14 cellular contexts compared by ENCODE assay signal in the genomic region with DNA sequence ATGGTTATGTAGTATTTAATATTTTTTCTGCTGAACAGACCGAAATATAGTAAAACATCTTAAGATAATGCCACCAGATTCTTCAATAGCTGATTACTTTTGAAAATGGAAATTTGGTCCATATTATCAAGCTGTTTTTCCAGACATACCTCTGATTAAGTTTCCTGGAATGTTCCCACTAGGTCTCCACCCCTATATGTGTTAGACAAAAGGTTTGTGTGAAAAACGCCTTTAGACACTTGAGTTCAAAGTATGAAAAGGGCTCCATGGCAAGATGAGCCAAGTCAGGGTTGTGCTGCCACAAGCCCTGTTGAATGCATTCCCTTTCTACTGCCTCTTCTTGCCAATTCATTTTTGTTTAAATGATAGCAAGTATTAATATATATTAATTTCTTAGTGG. TPM values are rescaled to one million over a fixed set of nuclear protein-coding genes. Genes with fewer than 3 reads are reported as not detected.
A peak's percentile ranks its signal among the peaks of the same experiment; 100 is the strongest.
DNase-seq lines count a peak whose midpoint lies in the region; ATAC-seq and TF ChIP-seq lines count a peak whose summit lies in the region.
"Had no signal": no experiment of that assay in that cellular context is flagged by ENCODE, and none has a peak within 500 bp of the region (broad histone marks: within the 10 kb centered on the region; RNA-seq: fewer than 3 reads in every experiment).

No MANE protein-coding gene starts in this region.

- H3K9me3 ChIP-seq in adipocyte (ENCODE audit: control insufficient read depth, low read length) (no peaks in the 10 kb centered on the region), MM.1S (replicated peaks; ENCODE audit: insufficient read depth, low read length) (no peaks in the 10 kb centered on the region)

- no peak overlapping the region for H2AFZ ChIP-seq in MM.1S (ENCODE audit: low read length)

- H4K20me1 ChIP-seq in MM.1S (ENCODE audit: insufficient read depth, low read length): peaks cover 3% of the 10 kb centered on the region; the same call in 1 of the 2 replicates

- TF ChIP-seq CTCF in fibroblast of pulmonary artery (IDR thresholded peaks at IDR 0.05; ENCODE audit: low read length, missing control alignments) (no peak), MM.1S (IDR thresholded peaks at IDR 0.05; ENCODE audit: low read length) (no peak)

- no peak overlapping the region for H3K27ac ChIP-seq in MM.1S (ENCODE audit: low read length)
- H3K27ac ChIP-seq: C4-2B had no signal

- no peaks in the 10 kb centered on the region for H3K9me2 ChIP-seq in MM.1S (replicated peaks; ENCODE audit: insufficient read depth, low read length)

- H3K9ac ChIP-seq in adipocyte (ENCODE audit: low read length) (no peak overlapping the region), MM.1S (ENCODE audit: low read length) (no peak overlapping the region)

- peaks cover 19% of the 10 kb centered on the region for H3K79me2 ChIP-seq in MM.1S (ENCODE audit: low read length)

- peaks cover 84% of the 10 kb centered on the region for H3K36me3 ChIP-seq in adipocyte (ENCODE audit: control insufficient read depth, insufficient read depth, low read length, severe bottlenecking)
- peaks cover 4% of the 10 kb centered on the region; the same call in 1 of the 2 replicates for H3K36me3 ChIP-seq in MM.1S (replicated peaks; ENCODE audit: insufficient read depth, low read length)

- no peak overlapping the region for H3K4me3 ChIP-seq in adipocyte (ENCODE audit: low read length)
- no peak overlapping the region for H3K4me3 ChIP-seq in fibroblast of pulmonary artery (replicated peaks; ENCODE audit: low read depth, low read length)
- H3K4me3 ChIP-seq in MM.1S (ENCODE audit: low read length): no peak overlapping the region

- DNase-seq in HS-5 (ENCODE audit: low read depth) (peak; percentile 54), adipocyte (ENCODE audit: low read depth) (peak; percentile 64), fibroblast of pulmonary artery (ENCODE audit: low read depth) (peak; percentile 75), renal cortical epithelial cell (ENCODE audit: low read depth) (peak; percentile 71), MM.1S (no peak), NCI-H1694 treated with DMSO at 0.1 percent for 48 hours (lab: John Stamatoyannopoulos, UW) (no peak), NCI-H1092 (lab: John Stamatoyannopoulos, UW) (no peak)
- DNase-seq: activated CD4-positive, alpha-beta memory T cell treated with anti-CD3 and anti-CD28 coated beads for 36 hours; DMS79; effector CD4-positive, alpha-beta T cell; islet precursor cell; NCI-H1417 treated with DMSO at 0.1 percent for 48 hours had no signal

- H3K27me3 ChIP-seq in adipocyte (replicated peaks; ENCODE audit: control insufficient read depth, insufficient read depth, low read length) (no peaks in the 10 kb centered on the region), MM.1S (replicated peaks; ENCODE audit: insufficient read depth, low read length) (no peaks in the 10 kb centered on the region)

- H3K4me2 ChIP-seq in MM.1S (ENCODE audit: low read depth, low read length): no peak overlapping the region

- peaks cover 8% of the 10 kb centered on the region for H3K4me1 ChIP-seq in adipocyte (ENCODE audit: control insufficient read depth, insufficient read depth, low read length)
- no peaks in the 10 kb centered on the region for H3K4me1 ChIP-seq in MM.1S (ENCODE audit: low read length)

- ATAC-seq in GM21825 (IDR thresholded peaks at IDR 0.05; ENCODE audit: unreplicated experiment): no peak

- no peaks in the 10 kb centered on the region for H3F3A ChIP-seq in MM.1S (ENCODE audit: insufficient read depth, low read length)

RNA-seq across cellular contexts. Expression of a gene that starts 52.7 kb away (rescaled TPM):
- total RNA-seq in renal cortical epithelial cell: 30.4 and 31.9 TPM in 2 replicates

Comparison
In these comparisons a context has a peak if more than half of its experiments do, and no peak if none do; other contexts are left out.
1. DNase-seq: peak in HS-5 (single experiment), adipocyte (single experiment), fibroblast of pulmonary artery (single experiment) and renal cortical epithelial cell (single experiment); none in MM.1S (single experiment), NCI-H1694 treated with DMSO at 0.1 percent for 48 hours (single experiment) and NCI-H1092 (single experiment).